ENCODE assay signal across 29 cellular contexts in the genomic region with DNA sequence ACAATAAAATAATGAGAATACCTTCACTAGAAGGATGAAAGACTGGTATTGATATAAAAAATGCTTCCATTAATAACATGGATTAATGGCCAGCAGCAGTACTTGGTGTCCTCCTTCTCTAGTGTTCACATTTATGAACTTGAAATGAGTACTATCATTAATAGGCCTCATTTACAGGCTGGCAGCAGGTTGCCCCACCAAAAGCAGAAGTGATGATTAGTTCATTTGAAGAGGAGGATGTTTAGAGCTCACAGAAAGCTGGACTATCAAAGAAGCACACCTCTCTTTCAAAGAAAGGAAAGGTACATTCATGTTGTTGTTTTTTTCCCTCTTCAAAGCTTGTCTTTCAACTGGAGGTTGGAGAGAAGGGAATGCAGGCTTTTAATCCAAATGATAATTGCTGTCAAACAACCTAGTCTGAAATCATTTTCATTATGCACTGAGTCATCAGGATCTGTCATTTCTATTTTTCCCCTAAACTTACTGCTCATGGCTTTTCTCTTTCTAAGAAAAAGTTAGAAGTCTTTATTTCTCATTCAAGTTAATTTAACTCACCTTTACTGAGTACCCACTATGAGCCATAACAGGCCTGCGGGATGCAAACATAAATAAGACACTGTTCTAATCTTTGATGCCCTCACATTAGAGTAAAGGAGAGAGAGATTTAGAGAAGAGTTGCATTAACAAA.
"Had no signal": no experiment of that assay in that cellular context is flagged by ENCODE, and none has a peak within 500 bp of the region (broad histone marks: within the 10 kb centered on the region; RNA-seq: fewer than 3 reads in every experiment).

No MANE protein-coding gene starts in this region.

- H3K36me3 ChIP-seq: brain microvascular endothelial cell, gastrocnemius medialis, neutrophil, pancreas, thoracic aorta had no signal

- H3K4me1 ChIP-seq: gastrocnemius medialis, pancreas, psoas muscle had no signal

- H3K27ac Mint-ChIP-seq: activated CD8-positive, alpha-beta memory T cell treated with anti-CD3 and anti-CD28 coated beads, Interleukin-2, amount 10 ng/mL, durations not matched to agents 7 days and 5 days; activated CD8-positive, alpha-beta T cell treated with anti-CD3 and anti-CD28 coated beads, Interleukin-2, amount 10 ng/mL, durations not matched to agents 7 days and 5 days; activated naive CD4-positive, alpha-beta T cell treated with anti-CD3 and anti-CD28 coated beads for 36 hours; naive B cell; nephron progenitor cell; WTC11 had no signal

- H3K27me3 ChIP-seq: brain microvascular endothelial cell, gastrocnemius medialis, neutrophil, pancreas had no signal

- H3K4me3 Mint-ChIP-seq: activated CD8-positive, alpha-beta memory T cell treated with anti-CD3 and anti-CD28 coated beads, Interleukin-2, amount 10 ng/mL, durations not matched to agents 7 days and 5 days; activated CD8-positive, alpha-beta T cell treated with anti-CD3 and anti-CD28 coated beads, Interleukin-2, amount 10 ng/mL, durations not matched to agents 7 days and 5 days; activated naive CD4-positive, alpha-beta T cell treated with anti-CD3 and anti-CD28 coated beads for 36 hours; nephron progenitor cell; WTC11 had no signal

- FAIRE-seq: astrocyte, islet of Langerhans, pancreas, urothelium cell line had no signal

- H3K4me1 Mint-ChIP-seq: WTC11 had no signal

- DNase-seq: activated CD4-positive, alpha-beta T cell treated with anti-CD3 and anti-CD28 coated beads for 1 hour; activated CD4-positive, alpha-beta T cell treated with anti-CD3 and anti-CD28 coated beads, Interleukin-2, amount 50 U/mL, for 1 hour; activated CD8-positive, alpha-beta memory T cell treated with anti-CD3 and anti-CD28 coated beads, Interleukin-2, amount 10 ng/mL, durations not matched to agents 7 days and 5 days; activated CD8-positive, alpha-beta T cell treated with anti-CD3 and anti-CD28 coated beads, Interleukin-2, amount 10 ng/mL, durations not matched to agents 7 days and 5 days; activated effector memory CD4-positive, alpha-beta T cell treated with anti-CD3 and anti-CD28 coated beads, Interleukin-2, amount 50 U/mL, for 16 hours; activated naive CD4-positive, alpha-beta T cell treated with anti-CD3 and anti-CD28 coated beads for 36 hours; amniotic stem cell; brain microvascular endothelial cell; dorsolateral prefrontal cortex; effector memory CD4-positive, alpha-beta T cell; erythroblast; gastrocnemius medialis; glutamatergic neuron; left ventricle myocardium superior; naive B cell; nephron progenitor cell; pancreas; psoas muscle; right cardiac atrium; stimulated activated naive CD4-positive, alpha-beta T cell treated with Interleukin-2 at 50 U/mL for 16 hours; T-helper 2 cell; trophoblast cell had no signal

- H3K27ac ChIP-seq: brain microvascular endothelial cell, coronary artery, dorsolateral prefrontal cortex, gastrocnemius medialis, neutrophil, pancreas, psoas muscle, thoracic aorta had no signal

- H3K36me3 Mint-ChIP-seq: naive B cell, WTC11 had no signal

- H3K4me3 ChIP-seq: coronary artery, dorsolateral prefrontal cortex, gastrocnemius medialis, pancreas, psoas muscle, thoracic aorta had no signal

- ATAC-seq: activated CD8-positive, alpha-beta memory T cell treated with anti-CD3 and anti-CD28 coated beads, Interleukin-2, amount 10 ng/mL, durations not matched to agents 7 days and 5 days; activated CD8-positive, alpha-beta T cell treated with anti-CD3 and anti-CD28 coated beads, Interleukin-2, amount 10 ng/mL, durations not matched to agents 7 days and 5 days; gastrocnemius medialis; left ventricle myocardium superior; pancreas; psoas muscle; right cardiac atrium; WTC11 had no signal

- H3K9me3 Mint-ChIP-seq: activated naive CD4-positive, alpha-beta T cell treated with anti-CD3 and anti-CD28 coated beads for 36 hours; naive B cell; nephron progenitor cell; WTC11 had no signal

- H3K9me3 ChIP-seq: gastrocnemius medialis, neutrophil, pancreas, psoas muscle, thoracic aorta had no signal
